Comparison of ENCODE assay signal across 1 cellular context in the genomic region with DNA sequence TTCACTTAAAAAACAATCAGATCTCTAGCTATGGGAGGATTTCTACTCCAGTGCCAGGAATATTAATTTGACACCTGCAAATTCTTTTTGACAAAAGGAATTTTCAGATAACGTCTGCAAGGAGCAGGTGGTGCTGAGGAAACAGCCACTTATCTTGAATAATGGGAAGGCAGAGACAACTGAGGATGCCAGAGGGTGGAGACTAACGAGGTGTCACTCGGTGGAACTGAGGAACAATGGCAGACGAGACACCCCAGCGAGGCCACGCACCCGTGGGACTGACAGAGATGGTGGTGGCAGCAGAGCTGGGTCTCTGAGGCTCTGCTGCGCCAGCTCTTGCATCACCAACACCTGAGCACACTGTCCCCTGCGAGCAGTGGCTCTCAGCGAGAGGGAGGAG.
TF ChIP-seq lines count a peak whose summit lies in the region.

No MANE protein-coding gene starts in this region.

TF ChIP-seq in WTC11, 78 proteins besides CTCF, POLR2A, EP300 and RAD21 (continued from another document):
- TF ChIP-seq, protein P1, sequence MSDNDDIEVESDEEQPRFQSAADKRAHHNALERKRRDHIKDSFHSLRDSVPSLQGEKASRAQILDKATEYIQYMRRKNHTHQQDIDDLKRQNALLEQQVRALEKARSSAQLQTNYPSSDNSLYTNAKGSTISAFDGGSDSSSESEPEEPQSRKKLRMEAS (CRISPR knock-in tag; IDR thresholded peaks at IDR 0.05), result no peak
- TF ChIP-seq ETV6 (CRISPR knock-in tag; IDR thresholded peaks at IDR 0.05) (no peak), TEAD4 (CRISPR knock-in tag; IDR thresholded peaks at IDR 0.05) (no peak), NR3C1 (CRISPR knock-in tag; conservative IDR thresholded peaks at IDR 0.05; ENCODE audit: low read depth) (no peak), OVOL2 (CRISPR knock-in tag; IDR thresholded peaks at IDR 0.05; ENCODE audit: borderline replicate concordance) (no peak), CREM (CRISPR knock-in tag; IDR thresholded peaks at IDR 0.05) (no peak), MXD4 (CRISPR knock-in tag; IDR thresholded peaks at IDR 0.05; ENCODE audit: borderline replicate concordance) (no peak), ZNF317 (CRISPR knock-in tag; IDR thresholded peaks at IDR 0.05; ENCODE audit: borderline replicate concordance, low read depth) (no peak)
- TF ChIP-seq, protein P2, sequence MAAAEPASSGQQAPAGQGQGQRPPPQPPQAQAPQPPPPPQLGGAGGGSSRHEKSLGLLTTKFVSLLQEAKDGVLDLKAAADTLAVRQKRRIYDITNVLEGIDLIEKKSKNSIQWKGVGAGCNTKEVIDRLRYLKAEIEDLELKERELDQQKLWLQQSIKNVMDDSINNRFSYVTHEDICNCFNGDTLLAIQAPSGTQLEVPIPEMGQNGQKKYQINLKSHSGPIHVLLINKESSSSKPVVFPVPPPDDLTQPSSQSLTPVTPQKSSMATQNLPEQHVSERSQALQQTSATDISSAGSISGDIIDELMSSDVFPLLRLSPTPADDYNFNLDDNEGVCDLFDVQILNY (CRISPR knock-in tag; IDR thresholded peaks at IDR 0.05), result no peak
- TF ChIP-seq, protein P3, sequence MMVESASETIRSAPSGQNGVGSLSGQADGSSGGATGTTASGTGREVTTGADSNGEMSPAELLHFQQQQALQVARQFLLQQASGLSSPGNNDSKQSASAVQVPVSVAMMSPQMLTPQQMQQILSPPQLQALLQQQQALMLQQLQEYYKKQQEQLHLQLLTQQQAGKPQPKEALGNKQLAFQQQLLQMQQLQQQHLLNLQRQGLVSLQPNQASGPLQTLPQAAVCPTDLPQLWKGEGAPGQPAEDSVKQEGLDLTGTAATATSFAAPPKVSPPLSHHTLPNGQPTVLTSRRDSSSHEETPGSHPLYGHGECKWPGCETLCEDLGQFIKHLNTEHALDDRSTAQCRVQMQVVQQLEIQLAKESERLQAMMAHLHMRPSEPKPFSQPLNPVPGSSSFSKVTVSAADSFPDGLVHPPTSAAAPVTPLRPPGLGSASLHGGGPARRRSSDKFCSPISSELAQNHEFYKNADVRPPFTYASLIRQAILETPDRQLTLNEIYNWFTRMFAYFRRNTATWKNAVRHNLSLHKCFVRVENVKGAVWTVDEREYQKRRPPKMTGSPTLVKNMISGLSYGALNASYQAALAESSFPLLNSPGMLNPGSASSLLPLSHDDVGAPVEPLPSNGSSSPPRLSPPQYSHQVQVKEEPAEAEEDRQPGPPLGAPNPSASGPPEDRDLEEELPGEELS (CRISPR knock-in tag; IDR thresholded peaks at IDR 0.05), result no peak
TF ChIP-seq in WTC11: peak in this region for 0.
